In genomic region chr16:79347176-79347715, GRCh38 we compare ENCODE assay signal across 17 cellular contexts.
A peak's percentile ranks its signal among the peaks of the same experiment; 100 is the strongest.
DNase-seq lines count a peak whose midpoint lies in the region; ATAC-seq and TF ChIP-seq lines count a peak whose summit lies in the region.
"Had no signal": no experiment of that assay in that cellular context is flagged by ENCODE, and none has a peak within 500 bp of the region (broad histone marks: within the 10 kb centered on the region; RNA-seq: fewer than 3 reads in every experiment).

No MANE protein-coding gene starts in this region.

- peak overlapping the region in 1 of 3 experiments; percentile 48; a peak in 2 of 7 replicates for H3K27ac Mint-ChIP-seq in H9
- H3K27ac Mint-ChIP-seq in type B pancreatic cell: no peak overlapping the region
- H3K27ac Mint-ChIP-seq: CD8-positive, alpha-beta memory T cell had no signal

- H3K4me1 Mint-ChIP-seq in H9 (peaks cover 34 to 36% of the 10 kb centered on the region in 2 experiments), type B pancreatic cell (ENCODE audit: unreplicated experiment) (peaks cover 9% of the 10 kb centered on the region)

- H3K9me3 Mint-ChIP-seq in H9 (no peaks in the 10 kb centered on the region; a peak in 1 of 5 replicates), type B pancreatic cell (no peaks in the 10 kb centered on the region)
- H3K9me3 Mint-ChIP-seq: CD8-positive, alpha-beta memory T cell had no signal

- no peak overlapping the region for H3K18ac ChIP-seq in H9 (ENCODE audit: insufficient read length, low read depth, low read length)

- H3K23ac ChIP-seq in H9 (ENCODE audit: insufficient read length, low read depth, low read length): no peak overlapping the region

- no peak for ATAC-seq in lower lobe of right lung
- ATAC-seq: PC-3 had no signal

- H3K79me1 ChIP-seq in H9 (ENCODE audit: insufficient read depth, low read depth, low read length, poor library complexity, severe bottlenecking): no peaks in the 10 kb centered on the region

- H3K36me3 ChIP-seq in lower lobe of right lung: no peaks in the 10 kb centered on the region
- no peaks in the 10 kb centered on the region for H3K36me3 ChIP-seq in MM.1S (replicated peaks; ENCODE audit: insufficient read depth, low read length)

- H3K23me2 ChIP-seq in H9 (ENCODE audit: insufficient read length, low read depth, low read length, poor library complexity, severe bottlenecking): no peaks in the 10 kb centered on the region

- no peak overlapping the region for H4K8ac ChIP-seq in H9 (replicated peaks; ENCODE audit: insufficient read length, low read depth, low read length)

- no peak overlapping the region for H2BK12ac ChIP-seq in H9 (ENCODE audit: insufficient read length, low read depth, low read length)

- H3K27ac ChIP-seq in H9 (ENCODE audit: insufficient read length, low read depth, low read length): no peak overlapping the region
- no peak overlapping the region for H3K27ac ChIP-seq in lower lobe of right lung
- no peak overlapping the region for H3K27ac ChIP-seq in MM.1S (ENCODE audit: low read length)

- H4K5ac ChIP-seq in H9 (ENCODE audit: insufficient read length, low read depth, low read length): no peak overlapping the region

- H3F3A ChIP-seq in MM.1S (ENCODE audit: insufficient read depth, low read length): no peaks in the 10 kb centered on the region

- no peaks in the 10 kb centered on the region for H3K9me3 ChIP-seq in H9 (ENCODE audit: control insufficient read depth, low read depth, low read length)
- H3K9me3 ChIP-seq in lower lobe of right lung: no peaks in the 10 kb centered on the region
- H3K9me3 ChIP-seq in MM.1S (replicated peaks; ENCODE audit: insufficient read depth, low read length): no peaks in the 10 kb centered on the region

- TF ChIP-seq CTCF in H9 (conservative IDR thresholded peaks at IDR 0.05): no peak
- no peak for TF ChIP-seq CTCF in lower lobe of right lung (IDR thresholded peaks at IDR 0.05)
- no peak for TF ChIP-seq CTCF in type B pancreatic cell (conservative IDR thresholded peaks at IDR 0.05)
- no peak for TF ChIP-seq CTCF in MM.1S (IDR thresholded peaks at IDR 0.05; ENCODE audit: low read length)

- H3K79me2 ChIP-seq in H9 (ENCODE audit: insufficient read depth, low read length) (no peaks in the 10 kb centered on the region), MM.1S (ENCODE audit: low read length) (no peaks in the 10 kb centered on the region)

- no peak overlapping the region for H2AFZ ChIP-seq in H9 (ENCODE audit: low read length)
- H2AFZ ChIP-seq in MM.1S (ENCODE audit: low read length): no peak overlapping the region

- no peak overlapping the region for H3T11ph ChIP-seq in H9 (ENCODE audit: low read length)

- peak overlapping the region; percentile 24; the same call in 1 of the 2 replicates for H3K14ac ChIP-seq in H9 (ENCODE audit: insufficient read depth, low read length)

- DNase-seq in H9 (peak; percentile 29), cerebellum (ENCODE audit: low spot score) (peak; percentile 10), lower lobe of right lung (no peak), type B pancreatic cell (ENCODE audit: extremely low spot score, unreplicated experiment) (no peak), MM.1S (no peak), activated T-cell treated with anti-CD3 and anti-CD28 coated beads for 4 hours (no peak)
- DNase-seq in activated CD4-positive, alpha-beta T cell treated with anti-CD3 and anti-CD28 coated beads for 48 hours: no peak
- DNase-seq: ACHN; CD8-positive, alpha-beta memory T cell; DMS79 treated with DMSO at 0.1 percent for 48 hours; KG1; MV-4-11; NCI-H1694 treated with DMSO at 0.1 percent for 48 hours; NCI-H524 treated with DMSO at 0.1 percent for 48 hours; PC-3; RPMI8226; SIG-M5 had no signal

- no peak overlapping the region for H3K9ac ChIP-seq in H9 (ENCODE audit: extremely low read depth, insufficient read length, low read length)
- no peak overlapping the region for H3K9ac ChIP-seq in MM.1S (ENCODE audit: low read length)

- H3K4me1 ChIP-seq in H9 (ENCODE audit: insufficient read depth, low read length): peaks cover 8% of the 10 kb centered on the region
- no peaks in the 10 kb centered on the region for H3K4me1 ChIP-seq in lower lobe of right lung
- H3K4me1 ChIP-seq in MM.1S (ENCODE audit: low read length): no peaks in the 10 kb centered on the region

- H3K27me3 ChIP-seq in H9 (ENCODE audit: insufficient read depth, low read length) (no peaks in the 10 kb centered on the region), lower lobe of right lung (ENCODE audit: low read depth) (no peaks in the 10 kb centered on the region), MM.1S (replicated peaks; ENCODE audit: insufficient read depth, low read length) (no peaks in the 10 kb centered on the region)

- H3K4me2 ChIP-seq in H9 (ENCODE audit: insufficient read depth, insufficient read length, low read length): no peak overlapping the region
- no peak overlapping the region for H3K4me2 ChIP-seq in MM.1S (ENCODE audit: low read depth, low read length)

- H3K56ac ChIP-seq in H9 (ENCODE audit: insufficient read length, low read depth, low read length): no peak overlapping the region

- no peaks in the 10 kb centered on the region for H3K9me2 ChIP-seq in MM.1S (replicated peaks; ENCODE audit: insufficient read depth, low read length)

- no peak overlapping the region for H3K4ac ChIP-seq in H9 (ENCODE audit: low read depth, low read length)

- H3K36me3 Mint-ChIP-seq in H9 (ENCODE audit: insufficient read depth in 1 of 3, low read depth in 3 of 3) (no peaks in the 10 kb centered on the region), type B pancreatic cell (no peaks in the 10 kb centered on the region)

- no CpG with 5 or more reads among the region's 23 CpGs for WGBS in H9 (ENCODE audit: extremely low coverage, insufficient read length, low lambda C conversion rate)

- no peak overlapping the region for H2AK5ac ChIP-seq in H9 (ENCODE audit: insufficient read length, low read length)

- H4K91ac ChIP-seq in H9 (ENCODE audit: insufficient read length, low read depth, low read length): no peak overlapping the region

- no peak overlapping the region; a peak in 1 of 5 replicates for H3K4me3 Mint-ChIP-seq in H9
- peak overlapping the region; percentile 15 for H3K4me3 Mint-ChIP-seq in type B pancreatic cell
- H3K4me3 Mint-ChIP-seq: CD8-positive, alpha-beta memory T cell had no signal

- H2BK20ac ChIP-seq in H9 (ENCODE audit: low read depth, low read length, poor library complexity, severe bottlenecking): no peak overlapping the region

- H2BK5ac ChIP-seq in H9 (ENCODE audit: insufficient read length, low read length): no peak overlapping the region

- H4K20me1 ChIP-seq in H9 (ENCODE audit: control insufficient read depth, insufficient read depth, insufficient read length): no peaks in the 10 kb centered on the region
- no peaks in the 10 kb centered on the region for H4K20me1 ChIP-seq in MM.1S (ENCODE audit: insufficient read depth, low read length)

- H2BK15ac ChIP-seq in H9 (ENCODE audit: low read depth, low read length): no peak overlapping the region

- peak overlapping the region; percentile 21 for H3K4me3 ChIP-seq in lower lobe of right lung
- no peak overlapping the region for H3K4me3 ChIP-seq in MM.1S (ENCODE audit: low read length)

- intact Hi-C loops in lower lobe of right lung (cut with DNase I): no loop called here

- H2BK120ac ChIP-seq in H9 (ENCODE audit: low read depth, low read length, poor library complexity, severe bottlenecking): peak overlapping the region; percentile 23

- H3K27me3 Mint-ChIP-seq in H9 (ENCODE audit: low read depth): no peaks in the 10 kb centered on the region; the same call in none of the 2 replicates
- peaks cover 13% of the 10 kb centered on the region for H3K27me3 Mint-ChIP-seq in type B pancreatic cell
- H3K27me3 Mint-ChIP-seq: CD8-positive, alpha-beta memory T cell had no signal

Comparison
In these comparisons a context has a peak if more than half of its experiments do, and no peak if none do; other contexts are left out.
1. DNase-seq: peak in H9 (single experiment) and cerebellum (single experiment); none in lower lobe of right lung (single experiment), type B pancreatic cell (single experiment), MM.1S (single experiment), activated CD4-positive, alpha-beta T cell treated with anti-CD3 and anti-CD28 coated beads for 48 hours (single experiment) and activated T-cell treated with anti-CD3 and anti-CD28 coated beads for 4 hours (single experiment).